In genomic region chr18:6031442-6031841, GRCh38 we compare ENCODE assay signal across 2 cellular contexts.
TF ChIP-seq lines count a peak whose summit lies in the region.

No MANE protein-coding gene starts in this region.

TF ChIP-seq in GM12878, 131 proteins besides CTCF, POLR2A, EP300 and RAD21 (continued from another document and continues in another):
- TF ChIP-seq REST (IDR thresholded peaks at IDR 0.05; ENCODE audit: low read depth, low read length) (no peak), CHD4 (IDR thresholded peaks at IDR 0.05) (no peak), USF2 (IDR thresholded peaks at IDR 0.05; ENCODE audit: borderline replicate concordance, low read depth, low read length) (no peak), CEBPB (IDR thresholded peaks at IDR 0.05; ENCODE audit: borderline replicate concordance in 1 of 2, low read depth in 2 of 2, low read length in 2 of 2) (no peak), ASH2L (IDR thresholded peaks at IDR 0.05; ENCODE audit: borderline replicate concordance, low read depth) (no peak), E4F1 (IDR thresholded peaks at IDR 0.05; ENCODE audit: borderline replicate concordance, partially characterized antibody) (no peak), ELK1 (IDR thresholded peaks at IDR 0.05; ENCODE audit: low read depth, low read length) (no peak), MTA2 (IDR thresholded peaks at IDR 0.05; ENCODE audit: low read depth) (no peak), SIN3A (IDR thresholded peaks at IDR 0.05; ENCODE audit: low read depth, low read length) (no peak), TAF1 (IDR thresholded peaks at IDR 0.05; ENCODE audit: borderline replicate concordance, low read depth, low read length) (no peak), HSF1 (IDR thresholded peaks at IDR 0.05; ENCODE audit: low read depth, low read length) (no peak), BCL11A (IDR thresholded peaks at IDR 0.05; ENCODE audit: low read depth, low read length) (no peak), KLF5 (IDR thresholded peaks at IDR 0.05; ENCODE audit: partially characterized antibody) (no peak), YBX1 (IDR thresholded peaks at IDR 0.05) (no peak), CREM (IDR thresholded peaks at IDR 0.05; ENCODE audit: low read depth) (no peak)

TF ChIP-seq in liver, 16 proteins besides CTCF, POLR2A, EP300 and RAD21 (continued from another document):
- TF ChIP-seq ZBTB33 (IDR thresholded peaks at IDR 0.05) (peak; percentile 60), MAX (IDR thresholded peaks at IDR 0.05) (peak; percentile 79)
